In the genomic region with DNA sequence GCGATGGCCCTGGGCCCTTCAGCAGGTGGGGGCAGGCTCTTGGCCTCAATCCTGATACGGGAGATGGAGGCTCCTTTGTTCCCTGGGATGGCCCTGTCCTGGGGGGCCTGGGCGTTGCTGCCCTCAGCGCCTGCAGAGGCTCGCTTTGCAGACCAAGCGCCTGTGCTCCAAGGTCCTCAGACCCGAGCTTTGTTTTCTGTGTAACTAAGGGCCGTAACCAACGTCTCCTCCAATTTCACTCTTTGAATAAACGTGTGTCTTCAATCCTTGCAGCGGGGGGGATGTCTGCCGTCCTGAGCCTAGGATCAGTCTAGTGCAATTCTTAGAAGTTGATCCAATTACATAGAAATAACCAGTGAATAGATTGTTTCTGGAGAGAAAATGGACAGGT, we compare ENCODE assay signal across 6 cellular contexts. TPM values are rescaled to one million over a fixed set of nuclear protein-coding genes. Genes with fewer than 3 reads are reported as not detected.
DNase-seq lines count a peak whose midpoint lies in the region; ATAC-seq, FAIRE-seq and TF ChIP-seq lines count a peak whose summit lies in the region.

No MANE protein-coding gene starts in this region.

- no peaks in the 10 kb centered on the region for H3K27me3 Mint-ChIP-seq in activated naive CD8-positive, alpha-beta T cell treated with anti-CD3 and anti-CD28 coated beads, Interleukin-2, amount 10 ng/mL, durations not matched to agents 7 days and 5 days
- H3K27me3 Mint-ChIP-seq in naive thymus-derived CD8-positive, alpha-beta T cell, result no peaks in the 10 kb centered on the region

- WGBS in aorta, 2 donors, result 43 to 44% methylated on average over 12 of the region's 12 CpGs

- no peak overlapping the region for H3K4me3 ChIP-seq in aorta (ENCODE audit: low read length in 2 of 2)

- POLR2A ChIA-PET in activated naive CD8-positive, alpha-beta T cell treated with anti-CD3 and anti-CD28 coated beads, Interleukin-2, amount 10 ng/mL, durations not matched to agents 7 days and 5 days (lab: Charles Lee), result no interaction called here
- POLR2A ChIA-PET in naive thymus-derived CD8-positive, alpha-beta T cell (lab: Charles Lee), result interaction anchor here (0.6 to 1.0 kb wide), 2 partner anchors 18 to 144 kb away, joined by 3 to 4 read pairs; no protein-coding TSS in a partner anchor

- H3K9me3 ChIP-seq in aorta (ENCODE audit: control insufficient read depth, low read length), result no peaks in the 10 kb centered on the region

- peaks cover 3 to 15% of the 10 kb centered on the region in 2 donors for H3K36me3 ChIP-seq in aorta (ENCODE audit: control insufficient read depth in 1 of 2, insufficient read depth in 2 of 2, low read length in 1 of 2)

- intact Hi-C loops in aorta (cut with DNase I), result no loop called here

- ATAC-seq in activated naive CD8-positive, alpha-beta T cell treated with anti-CD3 and anti-CD28 coated beads, Interleukin-2, amount 10 ng/mL, durations not matched to agents 7 days and 5 days (ENCODE audit: low read depth), result no peak
- ATAC-seq in naive thymus-derived CD8-positive, alpha-beta T cell, result no peak
- ATAC-seq in aorta (ENCODE audit: low FRiP score), result no peak

- FAIRE-seq in GM12891 (lab: Jason Lieb, UNC), result no peak

- peaks cover 28% of the 10 kb centered on the region for H3K4me1 Mint-ChIP-seq in activated naive CD8-positive, alpha-beta T cell treated with anti-CD3 and anti-CD28 coated beads, Interleukin-2, amount 10 ng/mL, durations not matched to agents 7 days and 5 days
- H3K4me1 Mint-ChIP-seq in naive thymus-derived CD8-positive, alpha-beta T cell, result peaks cover 20 to 56% (median 54%) of the 10 kb centered on the region in 4 donors

- H3K27me3 ChIP-seq in aorta (ENCODE audit: control insufficient read depth in 1 of 2, insufficient read depth in 2 of 2, low read length in 1 of 2), result no peaks in the 10 kb centered on the region

- H3K9me3 Mint-ChIP-seq in activated naive CD8-positive, alpha-beta T cell treated with anti-CD3 and anti-CD28 coated beads, Interleukin-2, amount 10 ng/mL, durations not matched to agents 7 days and 5 days, result no peaks in the 10 kb centered on the region
- H3K9me3 Mint-ChIP-seq in naive thymus-derived CD8-positive, alpha-beta T cell, result no peaks in the 10 kb centered on the region

- peak overlapping the region; percentile 22 for H3K4me3 Mint-ChIP-seq in activated naive CD8-positive, alpha-beta T cell treated with anti-CD3 and anti-CD28 coated beads, Interleukin-2, amount 10 ng/mL, durations not matched to agents 7 days and 5 days
- peak overlapping the region; percentile 19 to 88 (median 66) for H3K4me3 Mint-ChIP-seq in naive thymus-derived CD8-positive, alpha-beta T cell

- H3K27ac ChIP-seq in aorta (ENCODE audit: low read depth in 1 of 2, low read length in 2 of 2), result no peak overlapping the region

- H3K36me3 Mint-ChIP-seq in activated naive CD8-positive, alpha-beta T cell treated with anti-CD3 and anti-CD28 coated beads, Interleukin-2, amount 10 ng/mL, durations not matched to agents 7 days and 5 days, result peaks cover 32% of the 10 kb centered on the region
- H3K36me3 Mint-ChIP-seq in naive thymus-derived CD8-positive, alpha-beta T cell, result peaks cover 0 to 50% (median 3%) of the 10 kb centered on the region in 3 donors

- DNase-seq in GM12891 (ENCODE audit: insufficient read length, low spot score) (no peak), SHP77 (lab: John Stamatoyannopoulos, UW) (no peak), aorta (no peak), NOMO-1 treated with dmso at 0.1 percent for 144 hours (lab: John Stamatoyannopoulos, UW; ENCODE audit: unreplicated experiment) (no peak)
- no peak for DNase-seq in activated naive CD8-positive, alpha-beta T cell treated with anti-CD3 and anti-CD28 coated beads, Interleukin-2, amount 10 ng/mL, durations not matched to agents 7 days and 5 days
- DNase-seq in naive thymus-derived CD8-positive, alpha-beta T cell, result no peak

- no peak for TF ChIP-seq POLR2A in GM12891 (IDR thresholded peaks at IDR 0.05; ENCODE audit: low read depth, low read length)

- H3K4me1 ChIP-seq in aorta (ENCODE audit: control insufficient read depth in 1 of 2, insufficient read depth in 2 of 2, low read length in 2 of 2), result peaks cover 3% of the 10 kb centered on the region in 2 donors

- no peak overlapping the region for H3K27ac Mint-ChIP-seq in activated naive CD8-positive, alpha-beta T cell treated with anti-CD3 and anti-CD28 coated beads, Interleukin-2, amount 10 ng/mL, durations not matched to agents 7 days and 5 days
- peak overlapping the region in 6 of 10 donors; percentile 49 to 78 (median 68) for H3K27ac Mint-ChIP-seq in naive thymus-derived CD8-positive, alpha-beta T cell

TF ChIP-seq in GM12891, 5 proteins besides CTCF, POLR2A, EP300 and RAD21:
- TF ChIP-seq PAX5 (IDR thresholded peaks at IDR 0.05; ENCODE audit: insufficient read depth, low read length, severe bottlenecking) (no peak), TAF1 (IDR thresholded peaks at IDR 0.05; ENCODE audit: low read depth, low read length) (no peak), POLR2AphosphoS5 (IDR thresholded peaks at IDR 0.05; ENCODE audit: low read depth, low read length) (peak; percentile 17; the same call in 1 of the 2 replicates)

RNA-seq across cellular contexts. Expression of a gene that starts 5.2 kb away (rescaled TPM):
- polyA plus RNA-seq in GM12891 (2012; ENCODE audit: low read depth, missing spikeins), result 196 TPM
- 100 to 1,000 TPM; 400 to 411 TPM for total RNA-seq in activated naive CD8-positive, alpha-beta T cell treated with anti-CD3 and anti-CD28 coated beads, Interleukin-2, amount 10 ng/mL, durations not matched to agents 7 days and 5 days
- total RNA-seq in naive thymus-derived CD8-positive, alpha-beta T cell, result 100 to 1,000 TPM; 321 to 323 TPM
- polyA plus RNA-seq in naive thymus-derived CD8-positive, alpha-beta T cell, result 100 to 1,000 TPM; 110 to 190 (median 110) TPM
- 100 to 1,000 TPM; 192 to 218 TPM for total RNA-seq in aorta
- 10 to 100 TPM; 46.7 to 90.4 TPM for polyA plus RNA-seq in aorta

RNA-seq across cellular contexts. Expression of a gene that starts 19.3 kb away (rescaled TPM):
- polyA plus RNA-seq in GM12891 (2012; ENCODE audit: low read depth, missing spikeins), result 0.15 TPM
- total RNA-seq in activated naive CD8-positive, alpha-beta T cell treated with anti-CD3 and anti-CD28 coated beads, Interleukin-2, amount 10 ng/mL, durations not matched to agents 7 days and 5 days, result not detected
- not detected for total RNA-seq in naive thymus-derived CD8-positive, alpha-beta T cell
- not detected for polyA plus RNA-seq in naive thymus-derived CD8-positive, alpha-beta T cell
- not detected for total RNA-seq in aorta
- not detected for polyA plus RNA-seq in aorta

RNA-seq across cellular contexts. Expression of a gene that starts 25.1 kb away (rescaled TPM):
- 0.10 TPM for polyA plus RNA-seq in GM12891 (2012; ENCODE audit: low read depth, missing spikeins)
- under 1 TPM in 1 of 2 experiments, not detected in 1; 0.25 TPM for total RNA-seq in activated naive CD8-positive, alpha-beta T cell treated with anti-CD3 and anti-CD28 coated beads, Interleukin-2, amount 10 ng/mL, durations not matched to agents 7 days and 5 days
- under 1 TPM; 0.21 to 0.36 TPM for total RNA-seq in naive thymus-derived CD8-positive, alpha-beta T cell
- not detected for polyA plus RNA-seq in naive thymus-derived CD8-positive, alpha-beta T cell
- total RNA-seq in aorta, result under 1 TPM in 1 of 2 donors, not detected in 1; 0.72 TPM
- under 1 TPM in 1 of 2 donors, not detected in 1; 0.49 TPM for polyA plus RNA-seq in aorta

RNA-seq across cellular contexts. Expression of a gene that starts 38.3 kb away (rescaled TPM):
- not detected for polyA plus RNA-seq in GM12891 (2012; ENCODE audit: low read depth, missing spikeins)
- total RNA-seq in activated naive CD8-positive, alpha-beta T cell treated with anti-CD3 and anti-CD28 coated beads, Interleukin-2, amount 10 ng/mL, durations not matched to agents 7 days and 5 days, result not detected
- total RNA-seq in naive thymus-derived CD8-positive, alpha-beta T cell, result not detected
- polyA plus RNA-seq in naive thymus-derived CD8-positive, alpha-beta T cell, result not detected
- total RNA-seq in aorta, result not detected
- polyA plus RNA-seq in aorta, result not detected

RNA-seq across cellular contexts. Expression of a gene that starts 49.6 kb away (rescaled TPM):
- polyA plus RNA-seq in GM12891 (2012; ENCODE audit: low read depth, missing spikeins), result not detected
- total RNA-seq in activated naive CD8-positive, alpha-beta T cell treated with anti-CD3 and anti-CD28 coated beads, Interleukin-2, amount 10 ng/mL, durations not matched to agents 7 days and 5 days, result not detected
- not detected for total RNA-seq in naive thymus-derived CD8-positive, alpha-beta T cell
- polyA plus RNA-seq in naive thymus-derived CD8-positive, alpha-beta T cell, result not detected
- 1 to 10 TPM in 1 of 2 donors, not detected in 1; 2.0 TPM for total RNA-seq in aorta
- not detected for polyA plus RNA-seq in aorta
